28 cellular contexts compared by ENCODE assay signal in the genomic region with DNA sequence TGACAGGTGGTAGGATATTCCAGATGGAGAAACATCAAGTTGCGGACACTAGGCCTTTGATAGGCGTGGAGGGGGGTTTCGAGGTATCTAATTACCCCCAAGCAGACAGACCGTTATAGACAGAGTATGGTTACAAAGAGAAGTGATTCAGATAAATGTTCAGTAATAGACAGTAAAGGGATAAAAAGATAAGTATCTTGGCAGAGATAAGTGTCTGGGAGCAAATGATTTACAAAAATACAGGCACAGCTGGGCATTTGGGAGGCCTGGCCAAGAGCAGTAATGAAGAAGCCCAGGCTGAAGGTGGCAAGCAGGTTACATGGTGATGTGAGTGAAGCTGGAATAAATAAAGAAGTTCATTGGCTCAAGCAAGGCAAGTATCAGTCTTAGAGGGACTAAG. TPM values are rescaled to one million over a fixed set of nuclear protein-coding genes. Genes with fewer than 3 reads are reported as not detected.
"Had no signal": no experiment of that assay in that cellular context is flagged by ENCODE, and none has a peak within 500 bp of the region (broad histone marks: within the 10 kb centered on the region; RNA-seq: fewer than 3 reads in every experiment).

No MANE protein-coding gene starts in this region.

- H3K27me3 ChIP-seq: esophagus squamous epithelium, heart right ventricle, left lung, neural progenitor cell, right atrium auricular region, stomach, thyroid gland, vagina had no signal

- H3K9me3 ChIP-seq: esophagus squamous epithelium, heart right ventricle, left lung, mucosa of descending colon, prostate gland, right atrium auricular region, stomach, thyroid gland, vagina had no signal

- H3K4me2 ChIP-seq: neural progenitor cell, smooth muscle cell had no signal

- H2AFZ ChIP-seq: neural progenitor cell had no signal

- H3K27ac ChIP-seq: esophagus squamous epithelium, heart right ventricle, left lung, neural progenitor cell, prostate gland, right atrium auricular region, stomach, thyroid gland, vagina had no signal

- ATAC-seq: effector memory CD8-positive, alpha-beta T cell; heart right ventricle; left cardiac atrium; left lung; mucosa of descending colon; natural killer cell treated with Interleukin-12 subunit alpha and Interleukin-12 subunit beta and Interleukin-15 and Interleukin-18, amount 100 ng/mL, for 72 hours; sciatic nerve; stimulated activated effector memory CD8-positive, alpha-beta T cell treated with anti-CD3 and anti-CD28 coated beads, Interleukin-12 subunit alpha, Interleukin-12 subunit beta, amount 100 ng/mL, for 72 hours had no signal

- H3K36me3 ChIP-seq: esophagus squamous epithelium, heart right ventricle, left lung, neural progenitor cell, prostate gland, right atrium auricular region, stomach, thyroid gland, vagina had no signal

- H3K4me1 ChIP-seq: left lung, prostate gland, right atrium auricular region, stomach, thyroid gland had no signal

- DNase-seq: effector memory CD8-positive, alpha-beta T cell; erythroblast; esophagus squamous epithelium; foreskin melanocyte; glutamatergic neuron; heart right ventricle; hippocampal formation; left cardiac atrium; left lung; mesenchymal stem cell; mucosa of descending colon; naive B cell; stimulated activated CD4-positive, alpha-beta T cell treated with anti-CD3 and anti-CD28 coated beads, Interleukin-2, amount 100 ng/mL, for 24 hours; stimulated activated CD4-positive, alpha-beta T cell treated with anti-CD3 and anti-CD28 coated beads, Interleukin-4, amount 100 ng/mL, for 24 hours; stimulated activated naive CD4-positive, alpha-beta T cell treated with Interleukin-2 at 50 U/mL for 16 hours; stomach; thyroid gland; trophoblast cell had no signal

- H3K4me3 ChIP-seq: esophagus squamous epithelium, heart right ventricle, left lung, mucosa of descending colon, neural progenitor cell, prostate gland, right atrium auricular region, smooth muscle cell, stomach, thyroid gland, vagina had no signal

- H3K9ac ChIP-seq: neural progenitor cell had no signal

RNA-seq across cellular contexts. Expression of a gene that starts 0.7 kb away (rescaled TPM):
- total RNA-seq: kidney epithelial cell, subcutaneous adipose tissue, vagina had no signal
- polyA plus RNA-seq: smooth muscle cell had no signal
